ENCODE assay signal across 17 cellular contexts in genomic region chr5:179138568-179138925, GRCh38.
DNase-seq lines count a peak whose midpoint lies in the region; ATAC-seq and TF ChIP-seq lines count a peak whose summit lies in the region.
"Had no signal": no experiment of that assay in that cellular context is flagged by ENCODE, and none has a peak within 500 bp of the region (broad histone marks: within the 10 kb centered on the region; RNA-seq: fewer than 3 reads in every experiment).

No MANE protein-coding gene starts in this region.

- H3K79me1 ChIP-seq in neuronal stem cell (ENCODE audit: low read depth, low read length), result no peaks in the 10 kb centered on the region

- H4K8ac ChIP-seq in neuronal stem cell (ENCODE audit: low read depth, low read length), result no peak overlapping the region

- H2BK5ac ChIP-seq in neuronal stem cell (ENCODE audit: low read length), result peak overlapping the region; percentile 24

- no peak overlapping the region for H3K4me3 ChIP-seq in RWPE2 (ENCODE audit: severe bottlenecking)
- no peak overlapping the region for H3K4me3 ChIP-seq in neuronal stem cell (ENCODE audit: low read length in 2 of 2)
- H3K4me3 ChIP-seq in upper lobe of right lung, result no peak overlapping the region
- H3K4me3 ChIP-seq: GM12878 had no signal

- H3K27ac ChIP-seq in RWPE2 (ENCODE audit: poor library complexity, severe bottlenecking) (no peak overlapping the region), neuronal stem cell (replicated peaks; ENCODE audit: low read length) (no peak overlapping the region), upper lobe of right lung (no peak overlapping the region), foreskin keratinocyte (no peak overlapping the region)
- H3K27ac ChIP-seq: HL-60 had no signal

- no peak overlapping the region for H3K23ac ChIP-seq in neuronal stem cell (ENCODE audit: low read depth, low read length, poor library complexity)

- DNase-seq in left cardiac atrium, result peak; percentile 11
- DNase-seq in Right ventricle myocardium superior, result no peak
- DNase-seq in RWPE2 (ENCODE audit: low spot score), result peak; percentile 53
- no peak for DNase-seq in neuronal stem cell (ENCODE audit: low spot score)
- no peak for DNase-seq in upper lobe of right lung
- DNase-seq in SW 1271 (lab: John Stamatoyannopoulos, UW), result no peak
- DNase-seq in activated effector memory CD4-positive, alpha-beta T cell treated with anti-CD3 and anti-CD28 coated beads, Interleukin-2, amount 50 U/mL, for 16 hours, result no peak
- DNase-seq in foreskin keratinocyte, result no peak
- DNase-seq: 8988T; AML-193; C1 segment of cervical spinal cord; Calu3; CD4-positive, alpha-beta T cell; DMS 273 treated with DMSO at 0.1 percent for 48 hours had no signal

- no peak for TF ChIP-seq CTCF in RWPE2 (IDR thresholded peaks at IDR 0.05; ENCODE audit: poor library complexity, severe bottlenecking)
- no peak for TF ChIP-seq CTCF in upper lobe of right lung (IDR thresholded peaks at IDR 0.05)
- TF ChIP-seq CTCF in foreskin keratinocyte (conservative IDR thresholded peaks at IDR 0.05), result no peak

- H3K27me3 ChIP-seq in RWPE2 (ENCODE audit: insufficient read depth, poor library complexity, severe bottlenecking) (no peaks in the 10 kb centered on the region), neuronal stem cell (ENCODE audit: control insufficient read depth in 3 of 3, insufficient read depth in 3 of 3, low read depth in 1 of 3, low read length in 3 of 3) (no peaks in the 10 kb centered on the region), upper lobe of right lung (no peaks in the 10 kb centered on the region), foreskin keratinocyte (no peaks in the 10 kb centered on the region)

- peak overlapping the region; percentile 29 for H2AFZ ChIP-seq in neuronal stem cell (ENCODE audit: low read length)

- no peak overlapping the region for H2BK12ac ChIP-seq in neuronal stem cell (ENCODE audit: low read length)

- no peak overlapping the region for H2BK120ac ChIP-seq in neuronal stem cell (ENCODE audit: low read depth, low read length)

- no peak overlapping the region for H3K4me2 ChIP-seq in neuronal stem cell (ENCODE audit: insufficient read depth, low read length, poor library complexity, severe bottlenecking)

- H3K9ac ChIP-seq in neuronal stem cell (ENCODE audit: low read depth, low read length, poor library complexity), result no peak overlapping the region

- H4K91ac ChIP-seq in neuronal stem cell (ENCODE audit: low read depth, low read length, poor library complexity), result no peak overlapping the region

- no peaks in the 10 kb centered on the region for H3K4me1 ChIP-seq in RWPE2 (ENCODE audit: insufficient read depth, poor library complexity, severe bottlenecking)
- H3K4me1 ChIP-seq in neuronal stem cell (ENCODE audit: control insufficient read depth in 2 of 2, insufficient read depth in 1 of 2, low read depth in 1 of 2, low read length in 2 of 2), result peaks cover 0 to 3% of the 10 kb centered on the region in 2 donors
- no peaks in the 10 kb centered on the region for H3K4me1 ChIP-seq in upper lobe of right lung
- H3K4me1 ChIP-seq in foreskin keratinocyte, result no peaks in the 10 kb centered on the region

- ATAC-seq in left cardiac atrium (peak in 1 of 2 donors; percentile 18), Right ventricle myocardium superior (ENCODE audit: poor library complexity) (no peak), RWPE2 (ENCODE audit: low read depth) (no peak), upper lobe of right lung (peak; percentile 11), foreskin keratinocyte (no peak)
- ATAC-seq: GM12878, HCT116 had no signal

- intact Hi-C loops in left cardiac atrium (cut with DNase I), result no loop called here
- intact Hi-C loops in Right ventricle myocardium superior (cut with DNase I), result no loop called here
- intact Hi-C loops in upper lobe of right lung (cut with DNase I), result no loop called here

- no peaks in the 10 kb centered on the region for H3K36me3 ChIP-seq in RWPE2 (ENCODE audit: low read depth)
- no peaks in the 10 kb centered on the region for H3K36me3 ChIP-seq in neuronal stem cell (replicated peaks in 1 of 2; ENCODE audit: control insufficient read depth in 2 of 2, insufficient read depth in 2 of 2, low read length in 2 of 2)
- H3K36me3 ChIP-seq in upper lobe of right lung, result no peaks in the 10 kb centered on the region

- H3K14ac ChIP-seq in neuronal stem cell (ENCODE audit: low read length), result no peak overlapping the region

- H3K4ac ChIP-seq in neuronal stem cell (ENCODE audit: low read length), result no peak overlapping the region

- peak overlapping the region; percentile 76 for H3K18ac ChIP-seq in neuronal stem cell (ENCODE audit: low read length)

- H2BK15ac ChIP-seq in neuronal stem cell (ENCODE audit: low read length), result no peak overlapping the region

- H2AK5ac ChIP-seq in neuronal stem cell (ENCODE audit: low read depth, low read length), result no peak overlapping the region

- WGBS in neuronal stem cell (ENCODE audit: extremely low coverage in 2 of 2, insufficient read length in 2 of 2, insufficient replicate concordance in 1 of 2), 2 donors, result no CpG with 5 or more reads among the region's 23 CpGs

- H3K9me3 ChIP-seq in RWPE2 (ENCODE audit: severe bottlenecking), result peaks cover 13% of the 10 kb centered on the region
- H3K9me3 ChIP-seq in neuronal stem cell (replicated peaks in 1 of 2; ENCODE audit: control insufficient read depth in 2 of 2, insufficient read depth in 1 of 2, low read depth in 1 of 2, low read length in 2 of 2), result peaks cover 0 to 2% of the 10 kb centered on the region in 2 donors
- H3K9me3 ChIP-seq in upper lobe of right lung, result no peaks in the 10 kb centered on the region

Comparison
In these comparisons a context has a peak if more than half of its experiments do, and no peak if none do; other contexts are left out.
1. DNase-seq: peak in left cardiac atrium (single experiment) and RWPE2 (single experiment); none in Right ventricle myocardium superior (single experiment), neuronal stem cell (single experiment), upper lobe of right lung (single experiment), SW 1271 (0 of 2), activated effector memory CD4-positive, alpha-beta T cell treated with anti-CD3 and anti-CD28 coated beads, Interleukin-2, amount 50 U/mL, for 16 hours (single experiment) and foreskin keratinocyte (0 of 2).